In the genomic region with DNA sequence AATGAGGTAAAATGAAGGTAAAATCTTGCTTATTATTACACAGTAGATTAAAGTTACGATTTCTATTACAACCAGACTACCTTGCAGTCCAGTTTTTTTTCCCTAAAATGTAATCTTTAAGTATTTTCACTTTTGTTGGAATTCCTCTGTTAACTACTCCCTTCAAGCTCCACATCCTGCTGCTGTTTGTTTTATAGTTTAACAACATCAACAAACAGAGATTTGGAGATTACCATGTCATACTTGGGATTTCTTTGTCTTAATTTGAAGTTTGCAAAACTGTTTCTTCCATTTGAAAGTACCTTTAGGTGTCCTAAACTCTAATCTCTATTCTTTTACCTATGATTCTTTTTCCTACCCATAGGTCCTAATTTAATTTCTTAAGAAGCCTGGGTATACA, we compare ENCODE assay signal across 24 cellular contexts.
"Had no signal": no experiment of that assay in that cellular context is flagged by ENCODE, and none has a peak within 500 bp of the region (broad histone marks: within the 10 kb centered on the region; RNA-seq: fewer than 3 reads in every experiment).

No MANE protein-coding gene starts in this region.

- H3K36me3 Mint-ChIP-seq: natural killer cell had no signal

- H3K9me3 Mint-ChIP-seq: activated CD4-positive, alpha-beta memory T cell treated with anti-CD3 and anti-CD28 coated beads, Interleukin-2, amount 10 ng/mL, durations not matched to agents 7 days and 5 days; activated CD4-positive, alpha-beta T cell treated with anti-CD3 and anti-CD28 coated beads, Interleukin-2, amount 10 ng/mL, durations not matched to agents 24 days and 14 days; activated naive CD4-positive, alpha-beta T cell treated with anti-CD3 and anti-CD28 coated beads for 36 hours; activated naive CD8-positive, alpha-beta T cell treated with anti-CD3 and anti-CD28 coated beads, Interleukin-2, amount 50 U/mL, for 24 hours; activated T-cell treated with anti-CD3 and anti-CD28 coated beads, Interleukin-2, amount 50 U/mL, for 72 hours; natural killer cell had no signal

- H3K9me3 ChIP-seq: body of pancreas, left lung, neutrophil, pancreas, psoas muscle, right atrium auricular region, upper lobe of left lung had no signal

- H3K27ac Mint-ChIP-seq: activated CD4-positive, alpha-beta memory T cell treated with anti-CD3 and anti-CD28 coated beads, Interleukin-2, amount 10 ng/mL, durations not matched to agents 7 days and 5 days; activated CD4-positive, alpha-beta T cell treated with anti-CD3 and anti-CD28 coated beads, Interleukin-2, amount 10 ng/mL, durations not matched to agents 24 days and 14 days; activated naive CD4-positive, alpha-beta T cell treated with anti-CD3 and anti-CD28 coated beads for 36 hours; activated naive CD8-positive, alpha-beta T cell treated with anti-CD3 and anti-CD28 coated beads, Interleukin-2, amount 50 U/mL, for 24 hours; activated T-cell treated with anti-CD3 and anti-CD28 coated beads, Interleukin-2, amount 50 U/mL, for 72 hours; natural killer cell had no signal

- H3K27me3 ChIP-seq: body of pancreas, cardiac muscle cell, foreskin keratinocyte, left lung, neutrophil, pancreas, right atrium auricular region, upper lobe of left lung had no signal

- H3K4me1 ChIP-seq: foreskin keratinocyte, left lung, pancreas, psoas muscle, right atrium auricular region, upper lobe of left lung had no signal

- H3K4me3 Mint-ChIP-seq: activated CD4-positive, alpha-beta memory T cell treated with anti-CD3 and anti-CD28 coated beads, Interleukin-2, amount 10 ng/mL, durations not matched to agents 7 days and 5 days; activated CD4-positive, alpha-beta T cell treated with anti-CD3 and anti-CD28 coated beads, Interleukin-2, amount 10 ng/mL, durations not matched to agents 24 days and 14 days; activated naive CD4-positive, alpha-beta T cell treated with anti-CD3 and anti-CD28 coated beads for 36 hours; activated naive CD8-positive, alpha-beta T cell treated with anti-CD3 and anti-CD28 coated beads, Interleukin-2, amount 50 U/mL, for 24 hours; activated T-cell treated with anti-CD3 and anti-CD28 coated beads, Interleukin-2, amount 50 U/mL, for 72 hours; natural killer cell had no signal

- H3K4me1 Mint-ChIP-seq: activated CD4-positive, alpha-beta memory T cell treated with anti-CD3 and anti-CD28 coated beads, Interleukin-2, amount 10 ng/mL, durations not matched to agents 7 days and 5 days; activated CD4-positive, alpha-beta T cell treated with anti-CD3 and anti-CD28 coated beads, Interleukin-2, amount 10 ng/mL, durations not matched to agents 24 days and 14 days; activated naive CD8-positive, alpha-beta T cell treated with anti-CD3 and anti-CD28 coated beads, Interleukin-2, amount 50 U/mL, for 24 hours; natural killer cell had no signal

- H3K27ac ChIP-seq: body of pancreas, cardiac muscle cell, foreskin keratinocyte, left lung, neutrophil, pancreas, psoas muscle, right atrium auricular region, upper lobe of left lung had no signal

- H3K4me3 ChIP-seq: body of pancreas, cardiac muscle cell, left lung, pancreas, psoas muscle, right atrium auricular region, upper lobe of left lung had no signal

- H3K27me3 Mint-ChIP-seq: activated CD4-positive, alpha-beta memory T cell treated with anti-CD3 and anti-CD28 coated beads, Interleukin-2, amount 10 ng/mL, durations not matched to agents 7 days and 5 days; activated CD4-positive, alpha-beta T cell treated with anti-CD3 and anti-CD28 coated beads, Interleukin-2, amount 10 ng/mL, durations not matched to agents 24 days and 14 days; activated naive CD8-positive, alpha-beta T cell treated with anti-CD3 and anti-CD28 coated beads, Interleukin-2, amount 50 U/mL, for 24 hours had no signal

- FAIRE-seq: kidney had no signal

- DNase-seq: activated CD4-positive, alpha-beta memory T cell treated with anti-CD3 and anti-CD28 coated beads, Interleukin-2, amount 10 ng/mL, durations not matched to agents 7 days and 5 days; activated CD4-positive, alpha-beta T cell treated with anti-CD3 and anti-CD28 coated beads, Interleukin-2, amount 10 ng/mL, durations not matched to agents 24 days and 14 days; activated effector memory CD4-positive, alpha-beta T cell treated with Interleukin-2 at 50 U/mL for 16 hours; activated naive CD4-positive, alpha-beta T cell treated with anti-CD3 and anti-CD28 coated beads for 36 hours; activated naive CD8-positive, alpha-beta T cell treated with anti-CD3 and anti-CD28 coated beads, Interleukin-2, amount 50 U/mL, for 24 hours; activated T-cell treated with anti-CD3 and anti-CD28 coated beads, Interleukin-2, amount 50 U/mL, for 72 hours; anterior cingulate cortex; body of pancreas; erythroblast; foreskin keratinocyte; kidney; left lung; mammary epithelial cell; midbrain; natural killer cell; pancreas; psoas muscle; stimulated activated CD4-positive, alpha-beta T cell treated with anti-CD3 and anti-CD28 coated beads, Interleukin-4, amount 100 ng/mL, for 4 hours; stimulated activated naive CD8-positive, alpha-beta T cell treated with anti-CD3 and anti-CD28 coated beads, Interleukin-15, Interleukin-2, amounts not matched to agents 100 U/mL and 50 U/mL, for 24 hours; T-helper 9 cell; upper lobe of left lung had no signal
